ENCODE assay signal across 19 cellular contexts in the genomic region with DNA sequence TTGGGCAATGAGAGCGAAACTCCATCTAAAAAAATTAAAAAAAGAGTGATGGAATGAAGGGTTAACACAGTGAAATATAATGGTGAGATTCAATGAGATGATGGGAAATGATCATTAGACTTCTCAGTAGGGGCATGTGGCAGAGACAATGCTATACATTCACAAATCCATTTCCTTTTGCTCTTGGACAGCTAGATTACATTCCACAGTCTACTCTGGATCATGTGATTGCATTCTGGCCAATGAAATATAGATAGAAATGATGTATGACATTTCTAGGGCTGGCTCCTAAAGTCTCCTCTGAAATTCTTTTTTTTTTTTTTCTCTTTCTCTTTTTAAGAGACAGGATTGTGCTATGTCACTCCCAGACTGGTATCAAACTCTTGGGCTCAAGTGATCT. TPM values are rescaled to one million over a fixed set of nuclear protein-coding genes. Genes with fewer than 3 reads are reported as not detected.
A peak's percentile ranks its signal among the peaks of the same experiment; 100 is the strongest.
DNase-seq lines count a peak whose midpoint lies in the region; ATAC-seq, FAIRE-seq and TF ChIP-seq lines count a peak whose summit lies in the region.
"Had no signal": no experiment of that assay in that cellular context is flagged by ENCODE, and none has a peak within 500 bp of the region (broad histone marks: within the 10 kb centered on the region; RNA-seq: fewer than 3 reads in every experiment).

No MANE protein-coding gene starts in this region.

- H3K9me3 ChIP-seq in CD4-positive, alpha-beta T cell (ENCODE audit: control insufficient read depth, low read length), result no peaks in the 10 kb centered on the region
- H3K9me3 ChIP-seq in SK-N-MC (ENCODE audit: low read depth, low read length), result no peaks in the 10 kb centered on the region
- H3K9me3 ChIP-seq: A549 had no signal

- CTCF ChIA-PET in CD4-positive, alpha-beta T cell (lab: Charles Lee), result interaction anchor here (0.8 to 2.1 kb wide), 2 partner anchors 9 to 32 kb away, joined by 3 to 7 read pairs; no protein-coding TSS in a partner anchor

- H3K27ac Mint-ChIP-seq in CD4-positive, alpha-beta T cell, result no peak overlapping the region
- H3K27ac Mint-ChIP-seq in neural crest cell (ENCODE audit: unreplicated experiment), result no peak overlapping the region
- H3K27ac Mint-ChIP-seq: CD14-positive monocyte; CD8-positive, alpha-beta memory T cell; GM23338 had no signal

- no peak for ATAC-seq in CD4-positive, alpha-beta T cell (ENCODE audit: poor library complexity)
- ATAC-seq in stimulated activated naive CD8-positive, alpha-beta T cell treated with anti-CD3 and anti-CD28 coated beads, Interleukin-15, Interleukin-2, amounts not matched to agents 100 U/mL and 50 U/mL, for 24 hours, result no peak
- no peak for ATAC-seq in HG03175 (IDR thresholded peaks at IDR 0.05; ENCODE audit: unreplicated experiment)
- ATAC-seq: A549, GM12878, GM23338, K562 had no signal

- H3K27me3 Mint-ChIP-seq in CD4-positive, alpha-beta T cell, result no peaks in the 10 kb centered on the region
- no peaks in the 10 kb centered on the region for H3K27me3 Mint-ChIP-seq in neural crest cell (ENCODE audit: low read depth)
- H3K27me3 Mint-ChIP-seq: CD8-positive, alpha-beta memory T cell had no signal

- no peak for TF ChIP-seq CTCF in CD4-positive, alpha-beta T cell (IDR thresholded peaks at IDR 0.05)
- TF ChIP-seq CTCF in neural crest cell (conservative IDR thresholded peaks at IDR 0.05) (no peak), D721Med (IDR thresholded peaks at IDR 0.05; ENCODE audit: insufficient read depth, missing control alignments) (no peak)

- POLR2A ChIA-PET in CD4-positive, alpha-beta T cell (lab: Charles Lee), result interaction anchor here (0.8 kb wide), 1 partner anchor 30 kb away, joined by 3 read pairs; no protein-coding TSS in a partner anchor

- H3K4me1 Mint-ChIP-seq in CD4-positive, alpha-beta T cell (ENCODE audit: low read depth), result peaks cover 32% of the 10 kb centered on the region
- peaks cover 33% of the 10 kb centered on the region for H3K4me1 Mint-ChIP-seq in neural crest cell

- no peak overlapping the region for H3K27ac ChIP-seq in CD4-positive, alpha-beta T cell (ENCODE audit: low read depth, low read length)
- 0 out of 2 replicates have a peak overlapping the region, but pooled peaks have one; percentile 16 for H3K27ac ChIP-seq in SK-N-MC
- H3K27ac ChIP-seq: A549 had no signal

- H3K4me3 ChIP-seq in SK-N-MC, result no peak overlapping the region
- H3K4me3 ChIP-seq: A549, GM12878, GM23338, K562 had no signal

- no peaks in the 10 kb centered on the region; the same call in 1 of the 2 replicates for H3K36me3 ChIP-seq in SK-N-MC (ENCODE audit: insufficient read depth, low read length)

- peak overlapping the region; percentile 42 for H3K4me3 Mint-ChIP-seq in CD4-positive, alpha-beta T cell
- H3K4me3 Mint-ChIP-seq in neural crest cell, result peak overlapping the region; percentile 57
- H3K4me3 Mint-ChIP-seq: CD14-positive monocyte, GM23338 had no signal

- H3K9ac ChIP-seq in SK-N-MC (ENCODE audit: insufficient read length), result no peak overlapping the region

- no peak for DNase-seq in CD4-positive, alpha-beta T cell
- peak; percentile 35 for DNase-seq in EH (ENCODE audit: low read depth)
- DNase-seq in SK-N-MC (ENCODE audit: low read depth, low spot score), result no peak
- no peak for DNase-seq in neural crest cell (ENCODE audit: low read depth, low spot score)
- no peak for DNase-seq in D721Med (ENCODE audit: insufficient read length, low spot score)
- DNase-seq in stimulated activated naive CD8-positive, alpha-beta T cell treated with anti-CD3 and anti-CD28 coated beads, Interleukin-15, Interleukin-2, amounts not matched to agents 100 U/mL and 50 U/mL, for 24 hours, result no peak
- DNase-seq: CD8-positive, alpha-beta memory T cell; DMS 273 treated with DMSO at 0.1 percent for 48 hours; H7 had no signal

- no peaks in the 10 kb centered on the region for H3K27me3 ChIP-seq in CD4-positive, alpha-beta T cell (ENCODE audit: control insufficient read depth, insufficient read depth, low read length)

- no peaks in the 10 kb centered on the region for H3K9me3 Mint-ChIP-seq in CD4-positive, alpha-beta T cell
- H3K9me3 Mint-ChIP-seq in neural crest cell, result peaks cover 2% of the 10 kb centered on the region
- H3K9me3 Mint-ChIP-seq: CD8-positive, alpha-beta memory T cell; GM23338 had no signal

- peaks cover 15% of the 10 kb centered on the region for H3K36me3 Mint-ChIP-seq in CD4-positive, alpha-beta T cell (ENCODE audit: low read depth)
- no peaks in the 10 kb centered on the region for H3K36me3 Mint-ChIP-seq in neural crest cell (ENCODE audit: low read depth)

- intact Hi-C loops in CD4-positive, alpha-beta T cell (cut with DNase I, micrococcal nuclease), result no loop called here

- no peak for FAIRE-seq in D721Med (lab: Jason Lieb, UNC)
- FAIRE-seq: A549, GM12878, GM18507, K562 had no signal

RNA-seq across cellular contexts. Expression of a gene that starts 3.8 kb away (rescaled TPM):
- total RNA-seq in CD4-positive, alpha-beta T cell, result 100 to 1,000 TPM; 115 TPM
- total RNA-seq in neural crest cell, result 51.8 and 58.0 TPM in 2 replicates

RNA-seq across cellular contexts. Expression of a gene that starts 5.1 kb away (rescaled TPM):
- total RNA-seq in CD4-positive, alpha-beta T cell, result 10 to 100 TPM; 11.7 to 12.1 TPM
- total RNA-seq in neural crest cell, result 107 and 108 TPM in 2 replicates

RNA-seq across cellular contexts. Expression of a gene that starts 9.3 kb away (rescaled TPM):
- 100 to 1,000 TPM; 117 TPM for total RNA-seq in CD4-positive, alpha-beta T cell
- 15.4 and 18.0 TPM in 2 replicates for total RNA-seq in neural crest cell

RNA-seq across cellular contexts. Expression of a gene that starts 13.8 kb away (rescaled TPM):
- total RNA-seq in CD4-positive, alpha-beta T cell, result under 1 TPM; 0.25 to 0.34 TPM
- 0.68 TPM in 1 of 2 replicates, not detected in the other for total RNA-seq in neural crest cell
- total RNA-seq: Daoy, GM12878, H7, HT1080, K562 had no signal

RNA-seq across cellular contexts. Expression of a gene that starts 19.8 kb away (rescaled TPM):
- not detected for total RNA-seq in CD4-positive, alpha-beta T cell
- 0.86 TPM in 1 of 2 replicates, not detected in the other for total RNA-seq in neural crest cell
- total RNA-seq: Daoy, G401, GM12878, GM23338 had no signal
